15 cellular contexts compared by ENCODE assay signal in the genomic region with DNA sequence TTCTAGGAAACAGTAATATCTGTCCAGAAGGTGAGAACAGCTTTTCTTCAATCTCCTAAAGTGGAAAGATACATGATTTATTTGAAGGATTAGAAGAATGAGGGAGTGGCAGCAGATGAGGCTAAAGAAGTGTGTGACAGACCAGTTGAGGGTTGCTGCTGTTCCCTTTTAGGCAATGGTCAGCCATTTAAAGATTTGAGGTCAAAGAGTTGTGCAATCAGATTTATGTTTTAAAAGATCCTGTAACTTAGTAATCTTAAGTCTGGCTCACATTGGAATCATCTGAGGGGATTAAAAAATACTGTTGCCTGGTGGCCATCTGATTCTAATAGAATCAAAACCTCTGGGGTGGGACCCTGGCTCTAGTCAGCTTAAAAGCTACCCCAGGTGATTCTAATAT. TPM values are rescaled to one million over a fixed set of nuclear protein-coding genes. Genes with fewer than 3 reads are reported as not detected.
DNase-seq lines count a peak whose midpoint lies in the region; ATAC-seq lines count a peak whose summit lies in the region.
"Had no signal": no experiment of that assay in that cellular context is flagged by ENCODE, and none has a peak within 500 bp of the region (broad histone marks: within the 10 kb centered on the region; RNA-seq: fewer than 3 reads in every experiment).

No MANE protein-coding gene starts in this region.

- DNase-seq in GM03348 (ENCODE audit: low spot score) (peak; percentile 9), LHCN-M2 (ENCODE audit: low read depth) (peak; percentile 18), NCI-H82 treated with DMSO at 0.1 percent for 48 hours (lab: John Stamatoyannopoulos, UW; ENCODE audit: unreplicated experiment) (peak; percentile 89), fibroblast of peridontal ligament (ENCODE audit: extremely low read depth) (peak; percentile 18), NCI-H774 (lab: John Stamatoyannopoulos, UW) (no peak), GOT3 (lab: John Stamatoyannopoulos, UW) (no peak), NCI-H2107 (lab: John Stamatoyannopoulos, UW) (no peak)
- DNase-seq: CD8-positive, alpha-beta T cell; COR-L47; KBM-7 had no signal

- no peak for ATAC-seq in GM18520 (IDR thresholded peaks at IDR 0.05; ENCODE audit: unreplicated experiment)
- ATAC-seq: A549; CD8-positive, alpha-beta T cell; GM12878; HCT116 had no signal

RNA-seq across cellular contexts. Expression of a gene that starts 4.3 kb away (rescaled TPM):
- 18.9 and 22.4 TPM in 2 replicates for total RNA-seq in LHCN-M2 (2014; rRNA removed)
- polyA plus RNA-seq in LHCN-M2 (2012) = 11.0 TPM
- total RNA-seq: GM12878 had no signal
- polyA plus RNA-seq: CD14-positive monocyte had no signal

Comparison
In these comparisons a context has a peak if more than half of its experiments do, and no peak if none do; other contexts are left out.
1. DNase-seq: peak in GM03348 (single experiment), LHCN-M2 (single experiment), NCI-H82 treated with DMSO at 0.1 percent for 48 hours (single experiment) and fibroblast of peridontal ligament (single experiment); none in NCI-H774 (single experiment), GOT3 (single experiment) and NCI-H2107 (single experiment).